Comparison of ENCODE assay signal across 11 cellular contexts in genomic region chr3:194841515-194841841, GRCh38.
"Had no signal": no experiment of that assay in that cellular context is flagged by ENCODE, and none has a peak within 500 bp of the region (broad histone marks: within the 10 kb centered on the region; RNA-seq: fewer than 3 reads in every experiment).

No MANE protein-coding gene starts in this region.

- H3K79me2 ChIP-seq: hepatocyte had no signal

- H3K9me3 ChIP-seq: esophagus squamous epithelium, left lung had no signal

- H3K27me3 ChIP-seq: esophagus squamous epithelium, hepatocyte, left lung had no signal

- H3K4me1 Mint-ChIP-seq: naive thymus-derived CD4-positive, alpha-beta T cell; neural crest cell had no signal

- DNase-seq: effector memory CD8-positive, alpha-beta T cell; esophagus squamous epithelium; foreskin fibroblast; left lung; naive thymus-derived CD4-positive, alpha-beta T cell; posterior cingulate gyrus; stimulated activated CD4-positive, alpha-beta T cell treated with anti-CD3 and anti-CD28 coated beads, Interleukin-2, amount 100 ng/mL, for 48 hours; stimulated activated naive CD4-positive, alpha-beta T cell treated with Interleukin-2 at 50 U/mL for 16 hours had no signal

- H3K4me3 Mint-ChIP-seq: effector memory CD8-positive, alpha-beta T cell; naive thymus-derived CD4-positive, alpha-beta T cell; neural crest cell had no signal

- ATAC-seq: effector memory CD8-positive, alpha-beta T cell; left lung; naive thymus-derived CD4-positive, alpha-beta T cell had no signal

- H3K36me3 Mint-ChIP-seq: naive thymus-derived CD4-positive, alpha-beta T cell had no signal

- H3K27ac ChIP-seq: esophagus squamous epithelium had no signal

- H3K4me2 ChIP-seq: hepatocyte had no signal

- FAIRE-seq: small intestine had no signal

- H3K27me3 Mint-ChIP-seq: effector memory CD8-positive, alpha-beta T cell had no signal

- H3K4me3 ChIP-seq: esophagus squamous epithelium, hepatocyte, left lung had no signal

- H3K9me3 Mint-ChIP-seq: effector memory CD8-positive, alpha-beta T cell; naive thymus-derived CD4-positive, alpha-beta T cell; neural crest cell had no signal

- H2AFZ ChIP-seq: hepatocyte had no signal

- H3K4me1 ChIP-seq: esophagus squamous epithelium had no signal

- H3K36me3 ChIP-seq: esophagus squamous epithelium, left lung had no signal

- H3K27ac Mint-ChIP-seq: effector memory CD8-positive, alpha-beta T cell; naive thymus-derived CD4-positive, alpha-beta T cell had no signal
